Comparison of ENCODE assay signal across 8 cellular contexts in the genomic region with DNA sequence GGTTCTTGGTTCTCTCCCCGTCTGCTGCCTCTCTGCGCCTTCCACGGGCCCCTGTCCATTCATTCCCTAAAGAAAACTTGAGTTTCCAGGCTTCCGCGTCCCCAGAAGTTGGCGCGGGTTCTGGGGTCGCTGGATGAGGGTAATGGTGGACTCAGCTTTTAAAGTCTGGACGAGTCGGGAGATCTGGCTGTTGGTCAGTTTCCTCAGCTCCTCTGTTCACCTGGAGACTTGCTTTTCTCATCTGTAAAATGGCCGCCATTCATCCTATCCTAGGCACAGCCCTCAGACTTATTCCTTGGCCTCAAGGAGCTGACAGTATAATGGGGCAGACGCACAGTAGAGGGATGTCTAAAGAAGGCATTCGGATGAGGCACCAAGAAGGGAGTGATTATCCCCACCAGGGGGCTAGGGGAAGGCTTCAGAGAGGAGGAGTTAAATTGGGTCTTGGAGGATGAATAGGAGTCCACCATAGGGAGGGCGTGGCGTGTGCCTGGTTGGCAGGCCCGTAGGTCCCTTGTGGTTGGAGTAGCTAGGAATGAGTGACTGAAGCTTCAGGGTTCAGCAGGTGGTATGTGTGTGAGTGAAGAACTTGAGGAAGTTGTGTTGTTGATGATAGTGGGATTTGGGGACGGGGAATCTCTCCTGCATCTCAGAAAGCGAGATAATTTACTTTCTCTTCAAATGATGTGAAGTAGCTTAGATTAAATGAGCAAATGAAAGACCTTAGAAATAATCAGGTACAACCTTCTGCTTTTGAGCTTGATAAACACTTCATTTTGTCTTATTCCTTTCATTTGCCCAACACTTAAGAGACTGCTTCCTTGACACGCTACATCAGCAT. TPM values are rescaled to one million over a fixed set of nuclear protein-coding genes. Genes with fewer than 3 reads are reported as not detected.
A peak's percentile ranks its signal among the peaks of the same experiment; 100 is the strongest.
DNase-seq lines count a peak whose midpoint lies in the region; ATAC-seq and TF ChIP-seq lines count a peak whose summit lies in the region.

No MANE protein-coding gene starts in this region.

- no peaks in the 10 kb centered on the region for H3K9me3 ChIP-seq in thyroid gland

- no CpG with 5 or more reads among the region's 19 CpGs for WGBS in mesendoderm (ENCODE audit: extremely low coverage, insufficient coverage, low lambda C conversion rate)
- 37 to 72% methylated on average over 9 to 18 of the region's 19 CpGs for WGBS in thyroid gland, 2 donors

- peaks cover 2% of the 10 kb centered on the region for H3K79me1 ChIP-seq in mesendoderm (ENCODE audit: low read length)

- H3K4me1 ChIP-seq in mesendoderm (ENCODE audit: control insufficient read depth, low read depth, low read length), result no peaks in the 10 kb centered on the region
- H3K4me1 ChIP-seq in thyroid gland, result peaks cover 0 to 11% of the 10 kb centered on the region in 2 donors

- H4K8ac ChIP-seq in mesendoderm (ENCODE audit: low read depth, low read length), result peak overlapping the region; percentile 41

- H2BK5ac ChIP-seq in mesendoderm (ENCODE audit: low read length), result peak overlapping the region; percentile 35

- ATAC-seq in GM21367 (IDR thresholded peaks at IDR 0.05; ENCODE audit: unreplicated experiment), result no peak

- no peak overlapping the region for H2BK120ac ChIP-seq in mesendoderm (ENCODE audit: low read depth, low read length)

- H4K5ac ChIP-seq in mesendoderm (ENCODE audit: low read length), result peak overlapping the region; percentile 49

- H3K56ac ChIP-seq in mesendoderm (ENCODE audit: low read length), result peak overlapping the region; percentile 89

- H2BK15ac ChIP-seq in mesendoderm (replicated peaks; ENCODE audit: low read depth), result no peak overlapping the region

- H3K27me3 ChIP-seq in mesendoderm (ENCODE audit: insufficient read depth, low read length, poor library complexity) (no peaks in the 10 kb centered on the region), thyroid gland (no peaks in the 10 kb centered on the region)

- peak overlapping the region; percentile 82 for H3K18ac ChIP-seq in mesendoderm (ENCODE audit: low read length)

- no peaks in the 10 kb centered on the region for H3K79me2 ChIP-seq in mesendoderm (ENCODE audit: control insufficient read depth, insufficient read depth, low read length)

- H3K4me3 ChIP-seq in coronary artery (peak overlapping the region; percentile 76), mesendoderm (ENCODE audit: low read length) (peak overlapping the region; percentile 82), thyroid gland (replicated peaks in 1 of 3) (peak overlapping the region; percentile 35 to 66 (median 63))

- intact Hi-C loops in thyroid gland (cut with DNase I), result loop anchor here (5.0 kb wide), 1 partner anchor 34 kb away; a partner anchor contains a TSS

- peak; percentile 18 for DNase-seq in AG08396 (ENCODE audit: low spot score)
- DNase-seq in GM13977 (ENCODE audit: low spot score), result peak; percentile 36
- DNase-seq in SK-MEL-5 (ENCODE audit: low read depth, low spot score), result peak; percentile 94
- DNase-seq in coronary artery (ENCODE audit: low spot score), result no peak
- DNase-seq in mesendoderm, result peak; percentile 98
- no peak for DNase-seq in thyroid gland
- DNase-seq in SHP77 treated with DMSO at 0.1 percent for 48 hours (lab: John Stamatoyannopoulos, UW), result no peak

- H3K36me3 ChIP-seq in mesendoderm (ENCODE audit: control insufficient read depth, insufficient read depth, low read length) (no peaks in the 10 kb centered on the region), thyroid gland (peaks cover 0 to 9% of the 10 kb centered on the region in 2 donors)

- TF ChIP-seq POLR2A in thyroid gland (IDR thresholded peaks at IDR 0.05), result no peak

- H3K23ac ChIP-seq in mesendoderm (ENCODE audit: low read length), result no peak overlapping the region

- peak overlapping the region; percentile 56 for H3K4ac ChIP-seq in mesendoderm (ENCODE audit: low read depth, low read length)

- in situ Hi-C loops in GM13977 (cut with MboI; ENCODE audit: low pct_unique_long_range_greater_than_20kb, low sequenced_read_pairs, unreplicated experiment) (no loop called here), SK-MEL-5 (cut with HindIII; ENCODE audit: low pct_unique_long_range_greater_than_20kb, low sequenced_read_pairs) (no loop called here)

- TF ChIP-seq CTCF in GM13977 (IDR thresholded peaks at IDR 0.05; ENCODE audit: extremely low read depth, insufficient read depth, missing control alignments), result no peak
- no peak for TF ChIP-seq CTCF in coronary artery (IDR thresholded peaks at IDR 0.05)
- TF ChIP-seq CTCF in thyroid gland (IDR thresholded peaks at IDR 0.05), result no peak

- peak overlapping the region; percentile 72 to 95 for H3K27ac ChIP-seq in coronary artery
- peak overlapping the region; percentile 65 for H3K27ac ChIP-seq in mesendoderm (ENCODE audit: low read depth, low read length)
- peak overlapping the region; percentile 67 to 92 (median 85) for H3K27ac ChIP-seq in thyroid gland

- no peak overlapping the region for H2AK5ac ChIP-seq in mesendoderm (ENCODE audit: low read length)

- H3K4me2 ChIP-seq in mesendoderm (ENCODE audit: low read length), result peak overlapping the region; percentile 42

- H3K9ac ChIP-seq in mesendoderm (ENCODE audit: low read length), result peak overlapping the region; percentile 76

RNA-seq across cellular contexts. Expression of a gene that starts 0.7 kb away (rescaled TPM):
- 22.7 and 27.8 TPM in 2 replicates for total RNA-seq in SK-MEL-5 (2014; rRNA removed; shearing (Covaris generic))
- 40.6 and 47.8 TPM in 2 replicates for polyA plus RNA-seq in SK-MEL-5 (2015; cell fraction: cytosol; rRNA removed)
- 41.3 and 48.1 TPM in 2 replicates for polyA plus RNA-seq in SK-MEL-5 (2015; cell fraction: nucleus; rRNA removed)
- polyA plus RNA-seq in mesendoderm (2013, experiment 1 of 2), result 29.5 TPM
- polyA plus RNA-seq in mesendoderm (2013, experiment 2 of 2), result 30.1 TPM
- 10 to 100 TPM; 64.9 to 74.3 (median 68.8) TPM for total RNA-seq in thyroid gland

RNA-seq across cellular contexts. Expression of a gene that starts 32.4 kb away (rescaled TPM):
- 5.5 and 6.4 TPM in 2 replicates for total RNA-seq in SK-MEL-5 (2014; rRNA removed; shearing (Covaris generic))
- 7.2 and 9.6 TPM in 2 replicates for polyA plus RNA-seq in SK-MEL-5 (2015; cell fraction: cytosol; rRNA removed)
- 16.6 and 20.4 TPM in 2 replicates for polyA plus RNA-seq in SK-MEL-5 (2015; cell fraction: nucleus; rRNA removed)
- 10.1 TPM for polyA plus RNA-seq in mesendoderm (2013, experiment 1 of 2)
- polyA plus RNA-seq in mesendoderm (2013, experiment 2 of 2), result 9.8 TPM
- 10 to 100 TPM; 19.5 to 27.8 (median 24.0) TPM for total RNA-seq in thyroid gland

RNA-seq across cellular contexts. Expression of a gene that starts 34.3 kb away (rescaled TPM):
- 53.8 and 57.5 TPM in 2 replicates for total RNA-seq in SK-MEL-5 (2014; rRNA removed; shearing (Covaris generic))
- polyA plus RNA-seq in SK-MEL-5 (2015; cell fraction: cytosol; rRNA removed), result 51.1 and 66.6 TPM in 2 replicates
- polyA plus RNA-seq in SK-MEL-5 (2015; cell fraction: nucleus; rRNA removed), result 5.3 and 7.2 TPM in 2 replicates
- polyA plus RNA-seq in mesendoderm (2013, experiment 1 of 2), result 39.6 TPM
- 38.9 TPM for polyA plus RNA-seq in mesendoderm (2013, experiment 2 of 2)
- 10 to 100 TPM; 57.3 to 80.9 (median 68.8) TPM for total RNA-seq in thyroid gland

Comparison
In these comparisons a context has a peak if more than half of its experiments do, and no peak if none do; other contexts are left out.
1. DNase-seq: peak in AG08396 (single experiment), GM13977 (single experiment), SK-MEL-5 (single experiment) and mesendoderm (single experiment); none in coronary artery (single experiment), thyroid gland (0 of 2) and SHP77 treated with DMSO at 0.1 percent for 48 hours (single experiment).
2. Peak in every context shown above with its lines, with median percentiles within 50 percentile points of each other: H3K27ac ChIP-seq and H3K4me3 ChIP-seq.